Comparison of ENCODE assay signal across 15 cellular contexts in the genomic region with DNA sequence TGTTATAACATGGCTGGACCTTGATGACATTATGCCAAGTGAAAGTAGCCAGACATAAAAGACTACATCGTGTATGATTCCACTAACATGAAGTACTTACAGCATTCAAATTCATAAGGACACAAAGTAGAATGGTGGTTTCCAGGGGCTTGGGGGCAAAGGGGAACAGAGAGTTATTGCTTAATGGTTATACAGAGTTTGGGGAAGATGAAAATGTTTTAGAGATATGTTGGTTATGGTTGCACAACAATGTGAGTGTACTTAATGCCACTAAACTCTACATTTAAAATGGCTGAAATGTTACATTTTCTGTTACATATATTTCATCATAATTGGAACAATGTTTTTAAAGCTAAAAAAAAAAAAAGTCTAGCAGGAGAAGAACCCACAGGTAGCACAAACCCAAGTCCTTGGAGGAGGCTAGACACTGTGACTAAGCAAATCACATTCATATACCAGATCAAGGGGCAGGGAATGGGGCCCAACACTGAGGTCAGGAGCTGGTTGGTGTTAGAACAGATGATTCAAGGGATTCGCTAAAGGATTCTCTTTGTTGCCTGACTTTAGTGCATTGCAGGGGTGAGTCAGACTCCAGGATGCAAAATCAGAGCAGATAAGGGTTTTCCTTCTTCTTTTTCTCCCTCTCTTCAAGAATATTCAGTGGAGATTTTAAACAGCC. TPM values are rescaled to one million over a fixed set of nuclear protein-coding genes. Genes with fewer than 3 reads are reported as not detected.
DNase-seq lines count a peak whose midpoint lies in the region; ATAC-seq and TF ChIP-seq lines count a peak whose summit lies in the region.
"Had no signal": no experiment of that assay in that cellular context is flagged by ENCODE, and none has a peak within 500 bp of the region (broad histone marks: within the 10 kb centered on the region; RNA-seq: fewer than 3 reads in every experiment).

No MANE protein-coding gene starts in this region.

- H3K4me1 Mint-ChIP-seq in effector memory CD8-positive, alpha-beta T cell (ENCODE audit: low read depth in 2 of 2), result peaks cover 31 to 41% of the 10 kb centered on the region in 2 donors

- no peak for ATAC-seq in effector memory CD8-positive, alpha-beta T cell (replicated peaks)
- ATAC-seq in esophagus mucosa, result no peak

- no peak overlapping the region for H3K4me3 ChIP-seq in HL-60 (replicated peaks; ENCODE audit: insufficient read depth, low read length)
- H3K4me3 ChIP-seq: SJSA1, tibial artery had no signal

- TF ChIP-seq CTCF in HL-60 (IDR thresholded peaks at IDR 0.05; ENCODE audit: insufficient read depth, low read length), result no peak

- H3K4me3 Mint-ChIP-seq in effector memory CD8-positive, alpha-beta T cell, result no peak overlapping the region

- no peaks in the 10 kb centered on the region for H3K27me3 ChIP-seq in HL-60 (ENCODE audit: insufficient read depth, poor library complexity, severe bottlenecking)
- H3K27me3 ChIP-seq: tibial artery had no signal

- peak overlapping the region; percentile 56 for H3K27ac ChIP-seq in HL-60 (replicated peaks)
- H3K27ac ChIP-seq: epithelial cell of prostate, SJSA1, tibial artery had no signal

- peak overlapping the region; percentile 13 to 23 for H3K27ac Mint-ChIP-seq in effector memory CD8-positive, alpha-beta T cell

- no peaks in the 10 kb centered on the region for H3K27me3 Mint-ChIP-seq in effector memory CD8-positive, alpha-beta T cell

- H3K36me3 Mint-ChIP-seq in effector memory CD8-positive, alpha-beta T cell (ENCODE audit: insufficient read depth), result no peaks in the 10 kb centered on the region
- H3K36me3 Mint-ChIP-seq: CD8-positive, alpha-beta memory T cell had no signal

- H3K9me3 Mint-ChIP-seq in effector memory CD8-positive, alpha-beta T cell, result no peaks in the 10 kb centered on the region
- H3K9me3 Mint-ChIP-seq: CD8-positive, alpha-beta memory T cell had no signal

- DNase-seq in HL-60 (ENCODE audit: low read depth in 1 of 2, low spot score in 1 of 2) (peak; percentile 73 to 92), OCI-M1 (lab: John Stamatoyannopoulos, UW) (peak; percentile 37), non-pigmented ciliary epithelial cell (ENCODE audit: low read depth) (peak; percentile 60), NCI-H2196 (lab: John Stamatoyannopoulos, UW; ENCODE audit: unreplicated experiment) (no peak), DMS 273 treated with DMSO at 0.1 percent for 48 hours (lab: John Stamatoyannopoulos, UW) (no peak)
- DNase-seq in effector memory CD8-positive, alpha-beta T cell, result no peak
- DNase-seq in activated CD4-positive, alpha-beta T cell treated with anti-CD3 and anti-CD28 coated beads, Interleukin-2, amount 50 U/mL, for 48 hours, result no peak
- DNase-seq: activated CD4-positive, CD25-positive, alpha-beta regulatory T cell; CD8-positive, alpha-beta memory T cell; NCI-H1048; NCI-H510A treated with DMSO at 0.1 percent for 48 hours; tibial artery had no signal

RNA-seq across cellular contexts. Expression of a gene that starts 25.1 kb away (rescaled TPM):
- 1.7 TPM for total RNA-seq in esophagus mucosa

Comparison
In these comparisons a context has a peak if more than half of its experiments do, and no peak if none do; other contexts are left out.
1. DNase-seq: peak in HL-60 (2 of 2), OCI-M1 (single experiment) and non-pigmented ciliary epithelial cell (single experiment); none in effector memory CD8-positive, alpha-beta T cell (0 of 3), NCI-H2196 (single experiment), DMS 273 treated with DMSO at 0.1 percent for 48 hours (single experiment) and activated CD4-positive, alpha-beta T cell treated with anti-CD3 and anti-CD28 coated beads, Interleukin-2, amount 50 U/mL, for 48 hours (0 of 2).